ENCODE assay signal across 36 cellular contexts in genomic region chr7:44945479-44945878, GRCh38. TPM values are rescaled to one million over a fixed set of nuclear protein-coding genes. Genes with fewer than 3 reads are reported as not detected.
DNase-seq lines count a peak whose midpoint lies in the region; ATAC-seq and TF ChIP-seq lines count a peak whose summit lies in the region.
"Had no signal": no experiment of that assay in that cellular context is flagged by ENCODE, and none has a peak within 500 bp of the region (broad histone marks: within the 10 kb centered on the region; RNA-seq: fewer than 3 reads in every experiment).

No MANE protein-coding gene starts in this region.

- TF ChIP-seq RAD21 in IMR-90 (IDR thresholded peaks at IDR 0.05; ENCODE audit: low read length): no peak

- H3K4me2 ChIP-seq in mammary epithelial cell (ENCODE audit: insufficient read depth, low read depth, low read length): no peak overlapping the region
- H3K4me2 ChIP-seq in IMR-90 (ENCODE audit: low read depth, low read length): no peak overlapping the region
- no peak overlapping the region for H3K4me2 ChIP-seq in osteoblast (ENCODE audit: insufficient read depth, low read length)
- no peak overlapping the region for H3K4me2 ChIP-seq in PC-3 (ENCODE audit: low read length)
- H3K4me2 ChIP-seq: A549, BLaER1 had no signal

- 75% methylated on average over 1 of the region's 1 CpG for WGBS in mammary epithelial cell (ENCODE audit: low coverage, missing lambda C conversion rate)
- WGBS in IMR-90 (ENCODE audit: extremely low coverage in 2 of 2, insufficient read length in 1 of 2), 2 experiments: no CpG with 5 or more reads among the region's 1 CpG

- dilution Hi-C loops in mammary epithelial cell (cut with HindIII; ENCODE audit: low sequenced_read_pairs): no loop called here
- dilution Hi-C loops in IMR-90 (cut with HindIII; ENCODE audit: low sequenced_read_pairs, unreplicated experiment): no loop called here

- TF ChIP-seq CTCF in MCF 10A (IDR thresholded peaks at IDR 0.05; ENCODE audit: unreplicated experiment) (no peak), mammary epithelial cell (conservative IDR thresholded peaks at IDR 0.05 in 1 of 2, IDR thresholded peaks at IDR 0.05 in 1 of 2; ENCODE audit: extremely low read depth in 1 of 2, insufficient read depth in 1 of 2, low read depth in 1 of 2, low read length in 2 of 2) (no peak), IMR-90 (conservative IDR thresholded peaks at IDR 0.05; ENCODE audit: low read depth, low read length) (no peak), osteoblast (IDR thresholded peaks at IDR 0.05; ENCODE audit: extremely low read depth, low read depth, low read length) (no peak), PC-3 (conservative IDR thresholded peaks at IDR 0.05; ENCODE audit: low read depth, low read length) (no peak)

- H4K8ac ChIP-seq in IMR-90 (ENCODE audit: low read depth in 2 of 2, low read length in 2 of 2): no peak overlapping the region

- no peaks in the 10 kb centered on the region for H3K36me3 Mint-ChIP-seq in MCF 10A (ENCODE audit: insufficient read depth, unreplicated experiment)
- H3K36me3 Mint-ChIP-seq: CD14-positive monocyte; CD4-positive, alpha-beta memory T cell; CD4-positive, CD25-positive, alpha-beta regulatory T cell; CD8-positive, alpha-beta memory T cell; CD8-positive, alpha-beta T cell had no signal

- CTCF ChIA-PET in MCF 10A (lab: Yijun Ruan, JAX) (no interaction called here), mammary epithelial cell (lab: Charles Lee; ENCODE audit: low non-redundant PET) (no interaction called here), IMR-90 (lab: Yijun Ruan, JAX) (no interaction called here), PC-3 (lab: Charles Lee) (no interaction called here)

- BruUV-seq in MCF 10A (replicated peaks; lab: Mats Ljungman, UMichigan) (TSS peak; percentile 70), mammary epithelial cell (replicated peaks; lab: Mats Ljungman, UMichigan) (no TSS peak), IMR-90 (replicated peaks; lab: Mats Ljungman, UMichigan) (no TSS peak), PC-3 (replicated peaks; lab: Mats Ljungman, UMichigan) (no TSS peak)

- H3K4me3 ChIP-seq in mammary epithelial cell (replicated peaks in 1 of 3; ENCODE audit: insufficient read depth in 1 of 3, low read depth in 2 of 3, low read length in 3 of 3) (no peak overlapping the region), IMR-90 (ENCODE audit: insufficient read depth, low read depth, low read length) (no peak overlapping the region), osteoblast (ENCODE audit: insufficient read depth, low read length) (no peak overlapping the region), PC-3 (ENCODE audit: low read length) (no peak overlapping the region)
- H3K4me3 ChIP-seq: A549; BLaER1; BLaER1 treated with 17β-estradiol and CSF1 and Interleukin-3, amounts not matched to agents 10 nM and 100 nM had no signal

- H3K27me3 ChIP-seq in mammary epithelial cell (ENCODE audit: insufficient read depth, low read length): no peaks in the 10 kb centered on the region
- peaks cover 8% of the 10 kb centered on the region for H3K27me3 ChIP-seq in IMR-90 (ENCODE audit: control insufficient read depth, insufficient read depth, low read length)
- peaks cover 14% of the 10 kb centered on the region for H3K27me3 ChIP-seq in osteoblast (ENCODE audit: insufficient read depth, low read length)
- no peaks in the 10 kb centered on the region for H3K27me3 ChIP-seq in PC-3 (ENCODE audit: low read length)
- H3K27me3 ChIP-seq: BLaER1; BLaER1 treated with 17β-estradiol and CSF1 and Interleukin-3, amounts not matched to agents 10 nM and 100 nM had no signal

- DNase-seq in MCF 10A (ENCODE audit: unreplicated experiment): no peak
- no peak for DNase-seq in mammary epithelial cell
- DNase-seq in IMR-90: peak; percentile 8
- peak; percentile 16 for DNase-seq in fibroblast of peridontal ligament (ENCODE audit: extremely low read depth)
- peak; percentile 15 for DNase-seq in osteoblast (ENCODE audit: insufficient read length, low spot score, missing footprints)
- no peak for DNase-seq in PC-3
- no peak for DNase-seq in A172 (ENCODE audit: low spot score)
- DNase-seq: 8988T; ACHN; AML-193; BE2C; C1 segment of cervical spinal cord; Caco-2; Calu3; CD4-positive, alpha-beta memory T cell; CD4-positive, alpha-beta T cell; CD4-positive, CD25-positive, alpha-beta regulatory T cell; CD8-positive, alpha-beta memory T cell; CD8-positive, alpha-beta T cell; COR-L47; DMS 273 treated with DMSO at 0.1 percent for 48 hours; DMS153; DMS53; DMS79; DMS79 treated with DMSO at 0.1 percent for 48 hours; DND-41; EL had no signal

- H3K27ac ChIP-seq in mammary epithelial cell (ENCODE audit: insufficient read depth, low read depth, low read length) (no peak overlapping the region), IMR-90 (ENCODE audit: insufficient read depth, low read length) (no peak overlapping the region), osteoblast (ENCODE audit: low read depth, low read length) (no peak overlapping the region), PC-3 (ENCODE audit: low read length) (no peak overlapping the region)
- H3K27ac ChIP-seq: 22Rv1; A549; BLaER1; BLaER1 treated with 17β-estradiol and CSF1 and Interleukin-3, amounts not matched to agents 10 nM and 100 nM; C4-2B had no signal

- no peak overlapping the region for H4K91ac ChIP-seq in IMR-90 (ENCODE audit: insufficient read depth, low read depth, low read length)

- POLR2A ChIA-PET in MCF 10A (lab: Yijun Ruan, JAX) (interaction anchor here (1.0 kb wide), 1 partner anchor 57 kb away, joined by 3 read pairs; no protein-coding TSS in a partner anchor), IMR-90 (lab: Charles Lee; ENCODE audit: unreplicated experiment) (no interaction called here), PC-3 (lab: Charles Lee; ENCODE audit: unreplicated experiment) (no interaction called here)

- H2BK5ac ChIP-seq in IMR-90 (ENCODE audit: low read depth, low read length, poor library complexity, severe bottlenecking): no peak overlapping the region

- H3K14ac ChIP-seq in IMR-90 (replicated peaks; ENCODE audit: low read depth, low read length): no peak overlapping the region

- H3K4me1 ChIP-seq in mammary epithelial cell (ENCODE audit: insufficient read depth, low read length): no peaks in the 10 kb centered on the region
- no peaks in the 10 kb centered on the region for H3K4me1 ChIP-seq in IMR-90 (ENCODE audit: control insufficient read depth, insufficient read depth, low read length)
- H3K4me1 ChIP-seq in osteoblast (ENCODE audit: insufficient read depth, low read length): no peaks in the 10 kb centered on the region
- no peaks in the 10 kb centered on the region for H3K4me1 ChIP-seq in PC-3 (ENCODE audit: insufficient read depth, low read length)
- H3K4me1 ChIP-seq: A549, BE2C, BLaER1, Caco-2 had no signal

- no peak overlapping the region for H2BK20ac ChIP-seq in IMR-90 (ENCODE audit: low read depth, low read length)

- H2BK120ac ChIP-seq in IMR-90 (ENCODE audit: low read depth, low read length): no peak overlapping the region

- H4K20me1 ChIP-seq in mammary epithelial cell (ENCODE audit: insufficient read depth, low read length) (no peaks in the 10 kb centered on the region), IMR-90 (ENCODE audit: insufficient read depth, low read length) (no peaks in the 10 kb centered on the region), osteoblast (ENCODE audit: insufficient read depth, low read length) (no peaks in the 10 kb centered on the region), PC-3 (ENCODE audit: low read length) (no peaks in the 10 kb centered on the region)
- H4K20me1 ChIP-seq: BLaER1 had no signal

- no peaks in the 10 kb centered on the region for H3K9me1 ChIP-seq in IMR-90 (ENCODE audit: insufficient read depth, low read length)

- no peak overlapping the region for H3K56ac ChIP-seq in IMR-90 (ENCODE audit: extremely low read depth, insufficient read depth, low read length)

- no peak overlapping the region for H2AK9ac ChIP-seq in IMR-90 (replicated peaks; ENCODE audit: low read depth, low read length, poor library complexity)

- no peak overlapping the region for H3K4ac ChIP-seq in IMR-90 (ENCODE audit: low read depth, low read length)

- TF ChIP-seq POLR2A in IMR-90 (IDR thresholded peaks at IDR 0.05; ENCODE audit: low read depth, low read length): no peak

- ATAC-seq in IMR-90 (ENCODE audit: low read depth): peak; percentile 92
- no peak for ATAC-seq in GM21423 (IDR thresholded peaks at IDR 0.05; ENCODE audit: unreplicated experiment)
- no peak for ATAC-seq in PC-3
- ATAC-seq: CD8-positive, alpha-beta T cell had no signal

- no peak overlapping the region for H3K23ac ChIP-seq in IMR-90 (ENCODE audit: low read depth, low read length)

- H3K9me3 ChIP-seq in mammary epithelial cell (replicated peaks; ENCODE audit: insufficient read depth, low read length) (no peaks in the 10 kb centered on the region), IMR-90 (ENCODE audit: control insufficient read depth, insufficient read depth, low read length) (no peaks in the 10 kb centered on the region), osteoblast (ENCODE audit: low read depth, low read length) (no peaks in the 10 kb centered on the region), PC-3 (ENCODE audit: low read length) (no peaks in the 10 kb centered on the region)
- H3K9me3 ChIP-seq: A549; BE2C; BLaER1; BLaER1 treated with 17β-estradiol and CSF1 and Interleukin-3, amounts not matched to agents 10 nM and 100 nM; Caco-2 had no signal

- H3K36me3 ChIP-seq in mammary epithelial cell (ENCODE audit: insufficient read depth, low read length): no peaks in the 10 kb centered on the region
- no peaks in the 10 kb centered on the region for H3K36me3 ChIP-seq in IMR-90 (ENCODE audit: control insufficient read depth, insufficient read depth, low read length)
- no peaks in the 10 kb centered on the region for H3K36me3 ChIP-seq in osteoblast (ENCODE audit: insufficient read depth, low read length)
- no peaks in the 10 kb centered on the region for H3K36me3 ChIP-seq in PC-3 (ENCODE audit: low read depth, low read length)
- H3K36me3 ChIP-seq: BE2C, BLaER1 had no signal

- no peak overlapping the region for H2AK5ac ChIP-seq in IMR-90 (ENCODE audit: low read depth, low read length)

- intact Hi-C loops in MCF 10A (cut with micrococcal nuclease): no loop called here
- intact Hi-C loops in mammary epithelial cell (cut with micrococcal nuclease): no loop called here
- intact Hi-C loops in IMR-90 (cut with micrococcal nuclease): no loop called here
- intact Hi-C loops in PC-3 (cut with micrococcal nuclease): no loop called here

- H2BK15ac ChIP-seq in IMR-90 (ENCODE audit: low read depth, low read length): no peak overlapping the region

- no peaks in the 10 kb centered on the region for H3K79me1 ChIP-seq in IMR-90 (ENCODE audit: low read depth in 1 of 2, low read length in 2 of 2)

- H3K9me2 ChIP-seq in PC-3 (replicated peaks; ENCODE audit: low read length): no peaks in the 10 kb centered on the region

- H3K4me3 Mint-ChIP-seq in MCF 10A (ENCODE audit: unreplicated experiment): no peak overlapping the region
- H3K4me3 Mint-ChIP-seq: B cell; CD14-positive monocyte; CD4-positive, alpha-beta memory T cell; CD4-positive, alpha-beta T cell; CD4-positive, CD25-positive, alpha-beta regulatory T cell; CD8-positive, alpha-beta memory T cell; CD8-positive, alpha-beta T cell had no signal

- H3K79me2 ChIP-seq in mammary epithelial cell (ENCODE audit: insufficient read depth, low read length) (no peaks in the 10 kb centered on the region), osteoblast (ENCODE audit: insufficient read depth, low read length) (no peaks in the 10 kb centered on the region), PC-3 (ENCODE audit: low read length) (no peaks in the 10 kb centered on the region)

- H3K4me1 Mint-ChIP-seq in MCF 10A (ENCODE audit: insufficient read depth, unreplicated experiment): no peaks in the 10 kb centered on the region
- H3K4me1 Mint-ChIP-seq: B cell; CD14-positive monocyte; CD4-positive, alpha-beta memory T cell; CD4-positive, CD25-positive, alpha-beta regulatory T cell; CD8-positive, alpha-beta memory T cell had no signal

- in situ Hi-C loops in mammary epithelial cell (cut with MboI; ENCODE audit: low sequenced_read_pairs in 2 of 2) (no loop called here), IMR-90 (cut with MboI; ENCODE audit: low sequenced_read_pairs) (no loop called here)

- H3K18ac ChIP-seq in IMR-90 (ENCODE audit: low read depth, low read length): no peak overlapping the region

- H3F3A ChIP-seq in PC-3 (ENCODE audit: low read length, unreplicated experiment): no peaks in the 10 kb centered on the region

- no peak overlapping the region for H4K5ac ChIP-seq in IMR-90 (ENCODE audit: low read depth, low read length)

- H3K27ac Mint-ChIP-seq in MCF 10A (ENCODE audit: low read depth, unreplicated experiment): no peak overlapping the region
- H3K27ac Mint-ChIP-seq: B cell; CD14-positive monocyte; CD4-positive, alpha-beta T cell; CD4-positive, CD25-positive, alpha-beta regulatory T cell; CD8-positive, alpha-beta memory T cell; CD8-positive, alpha-beta T cell had no signal

- H3K9ac ChIP-seq in mammary epithelial cell (ENCODE audit: insufficient read depth, low read length) (no peak overlapping the region), IMR-90 (ENCODE audit: low read depth, low read length) (no peak overlapping the region), PC-3 (ENCODE audit: low read length) (no peak overlapping the region)
- H3K9ac ChIP-seq: BLaER1; BLaER1 treated with 17β-estradiol and CSF1 and Interleukin-3, amounts not matched to agents 10 nM and 100 nM had no signal

- no peaks in the 10 kb centered on the region for H3K9me3 Mint-ChIP-seq in MCF 10A (ENCODE audit: unreplicated experiment)
- H3K9me3 Mint-ChIP-seq: CD4-positive, alpha-beta T cell; CD8-positive, alpha-beta memory T cell; CD8-positive, alpha-beta T cell had no signal

- no peak overlapping the region for H2AFZ ChIP-seq in mammary epithelial cell (ENCODE audit: low read depth, low read length)
- no peak overlapping the region for H2AFZ ChIP-seq in IMR-90 (replicated peaks; ENCODE audit: low read length, poor library complexity)
- no peak overlapping the region for H2AFZ ChIP-seq in osteoblast (ENCODE audit: low read length)
- no peak overlapping the region for H2AFZ ChIP-seq in PC-3 (ENCODE audit: low read length)

- no peaks in the 10 kb centered on the region for H3K27me3 Mint-ChIP-seq in MCF 10A (ENCODE audit: insufficient read depth, unreplicated experiment)

RNA-seq across cellular contexts. Expression of gene MYO1G, which starts 33.3 kb away (rescaled TPM):
- 0.14 and 0.15 TPM in 2 replicates for total RNA-seq in MCF 10A (2022)
- total RNA-seq in mammary epithelial cell: under 1 TPM in 1 of 2 donors, not detected in 1; 0.17 TPM
- 0.02 TPM for polyA plus RNA-seq in mammary epithelial cell
- not detected for polyA minus RNA-seq in mammary epithelial cell
- under 0.01 TPM in 2 replicates for total RNA-seq in IMR-90 (2012; rRNA removed)
- 0.02 and 0.04 TPM in 2 replicates for polyA plus RNA-seq in IMR-90 (2012; rRNA removed)
- 0.01 TPM in 1 of 2 replicates, not detected in the other for polyA plus RNA-seq in IMR-90 (2012; cell fraction: cytosol; rRNA removed)
- 0.16 and 0.21 TPM in 2 replicates for polyA plus RNA-seq in IMR-90 (2012; cell fraction: nucleus; rRNA removed; ENCODE audit: low replicate concordance)
- 0.29 and 0.36 TPM in 2 replicates for total RNA-seq in osteoblast
- total RNA-seq in PC-3 (2014; rRNA removed): 0.11 and 0.17 TPM in 2 replicates
- total RNA-seq in A172 (2014; rRNA removed; shearing (Covaris generic)): 0.76 and 1.6 TPM in 2 replicates
- polyA plus RNA-seq: AG04450 had no signal

RNA-seq across cellular contexts. Expression of gene CCM2, which starts 54.5 kb away (rescaled TPM):
- total RNA-seq in MCF 10A (2022) (35.1 and 36.2 TPM in 2 replicates), mammary epithelial cell (10 to 100 TPM; 73.2 to 75.6 TPM), IMR-90 (2012; rRNA removed) (56.1 and 65.2 TPM in 2 replicates), osteoblast (41.8 and 42.3 TPM in 2 replicates), PC-3 (2014; rRNA removed) (56.6 and 61.5 TPM in 2 replicates)
- polyA plus RNA-seq in mammary epithelial cell (66.2 TPM), IMR-90 (2012; rRNA removed) (71.7 and 78.5 TPM in 2 replicates)
- 107 TPM for polyA minus RNA-seq in mammary epithelial cell
- polyA plus RNA-seq in IMR-90 (2012; cell fraction: cytosol; rRNA removed): 50.3 and 98.2 TPM in 2 replicates
- polyA plus RNA-seq in IMR-90 (2012; cell fraction: nucleus; rRNA removed; ENCODE audit: low replicate concordance): 45.6 and 112 TPM in 2 replicates
- total RNA-seq in A172 (2014; rRNA removed; shearing (Covaris generic)): 67.4 and 70.8 TPM in 2 replicates

Comparison
In these comparisons a context has a peak if more than half of its experiments do, and no peak if none do; other contexts are left out.
1. DNase-seq: peak in IMR-90 (single experiment), fibroblast of peridontal ligament (single experiment) and osteoblast (single experiment); none in MCF 10A (single experiment), mammary epithelial cell (single experiment), PC-3 (single experiment) and A172 (single experiment).